ENCODE assay signal across 8 cellular contexts in the genomic region with DNA sequence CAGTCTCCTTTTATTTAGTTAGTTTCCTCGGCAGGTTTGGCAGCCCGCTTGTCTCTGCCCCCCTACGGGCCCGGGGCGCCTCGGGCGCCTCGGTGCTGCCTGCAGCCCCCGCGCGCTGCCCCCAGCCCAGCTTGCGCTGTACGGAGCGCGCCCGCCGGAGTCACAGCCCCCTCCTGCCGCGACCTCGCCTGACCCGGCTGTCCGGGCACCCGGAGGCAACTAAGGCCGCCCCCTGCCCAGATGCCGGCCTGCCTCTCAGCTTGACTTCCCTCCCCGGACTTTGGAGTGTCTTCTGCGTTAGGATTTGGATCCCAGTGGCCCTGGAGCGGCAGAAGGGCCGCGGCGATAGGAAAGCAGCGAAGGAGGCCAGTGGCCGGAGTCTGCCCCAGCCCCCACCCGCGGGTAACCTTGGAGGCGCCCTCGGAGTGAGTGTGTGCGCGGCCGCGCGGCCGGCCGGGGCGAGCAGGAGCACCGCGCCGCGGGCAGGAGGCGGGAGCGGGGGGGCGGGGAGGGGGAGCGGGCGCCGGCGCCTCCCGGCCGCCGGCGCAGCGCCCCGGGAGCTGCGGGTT. TPM values are rescaled to one million over a fixed set of nuclear protein-coding genes. Genes with fewer than 3 reads are reported as not detected.
A peak's percentile ranks its signal among the peaks of the same experiment; 100 is the strongest.
DNase-seq lines count a peak whose midpoint lies in the region; ATAC-seq and TF ChIP-seq lines count a peak whose summit lies in the region.

No MANE protein-coding gene starts in this region.

- peak; percentile 68 for ATAC-seq in HG02678 (IDR thresholded peaks at IDR 0.05; ENCODE audit: unreplicated experiment)
- ATAC-seq in left cardiac atrium: peak; percentile 92 to 95

- POLR2A ChIA-PET in AG04449 (lab: Yijun Ruan, JAX): interaction anchor here (0.6 to 3.4 kb wide), 2 partner anchors 9 to 17 kb away, joined by 3 to 26 read pairs; a partner anchor contains a TSS

- H3K4me3 ChIP-seq in AG04449 (ENCODE audit: low read depth, low read length): peak overlapping the region; percentile 75

- CTCF ChIA-PET in AG04449 (lab: Yijun Ruan, JAX): interaction anchor here (0.8 to 2.4 kb wide), 4 partner anchors 9 to 212 kb away, joined by 3 to 10 read pairs (median 6); a partner anchor contains a TSS

- TF ChIP-seq CTCF in AG04449 (IDR thresholded peaks at IDR 0.05; ENCODE audit: insufficient read depth, low read length, missing control alignments): no peak
- TF ChIP-seq CTCF in GM10266 (IDR thresholded peaks at IDR 0.05; ENCODE audit: control insufficient read depth, insufficient read depth, low read depth, missing control alignments): no peak

- intact Hi-C loops in left cardiac atrium (cut with DNase I): no loop called here
- intact Hi-C loops in posterior cingulate gyrus (cut with DNase I): no loop called here

- no peak for DNase-seq in AG04449 (ENCODE audit: low read depth, low spot score)
- DNase-seq in GM10266 (ENCODE audit: extremely low spot score): peak; percentile 72
- peak; percentile 59 for DNase-seq in NCI-H2171 treated with DMSO at 0.1 percent for 48 hours (lab: John Stamatoyannopoulos, UW)
- DNase-seq in amniotic epithelial cell (ENCODE audit: low read depth): peak; percentile 41
- peak; percentile 76 for DNase-seq in left cardiac atrium
- peak in 8 of 10 donors; percentile 38 to 90 (median 44) for DNase-seq in posterior cingulate gyrus
- no peak for DNase-seq in GM19240 (ENCODE audit: insufficient read length, low spot score)

RNA-seq across cellular contexts. Expression of a gene that starts 7.6 kb away (rescaled TPM):
- 10 to 100 TPM; 10.0 to 19.1 TPM for total RNA-seq in left cardiac atrium

RNA-seq across cellular contexts. Expression of a gene that starts 17.6 kb away (rescaled TPM):
- 10 to 100 TPM; 71.2 to 76.8 TPM for total RNA-seq in left cardiac atrium

Comparison
In these comparisons a context has a peak if more than half of its experiments do, and no peak if none do; other contexts are left out.
1. DNase-seq: peak in GM10266 (single experiment), NCI-H2171 treated with DMSO at 0.1 percent for 48 hours (single experiment), amniotic epithelial cell (single experiment), left cardiac atrium (single experiment) and posterior cingulate gyrus (8 of 10); none in AG04449 (single experiment) and GM19240 (single experiment).